Comparison of ENCODE assay signal across 9 cellular contexts in genomic region chr2:191041418-191042161, GRCh38. TPM values are rescaled to one million over a fixed set of nuclear protein-coding genes. Genes with fewer than 3 reads are reported as not detected.
DNase-seq lines count a peak whose midpoint lies in the region; ATAC-seq lines count a peak whose summit lies in the region.
"Had no signal": no experiment of that assay in that cellular context is flagged by ENCODE, and none has a peak within 500 bp of the region (broad histone marks: within the 10 kb centered on the region; RNA-seq: fewer than 3 reads in every experiment).

No MANE protein-coding gene starts in this region.

- ATAC-seq in left colon: peak; percentile 99
- no peak for ATAC-seq in HG03280 (IDR thresholded peaks at IDR 0.05; ENCODE audit: unreplicated experiment)

- no peak overlapping the region for H3K9ac ChIP-seq in adipocyte (ENCODE audit: low read length)

- intact Hi-C loops in left colon (cut with DNase I, micrococcal nuclease): no loop called here

- DNase-seq in AG20443 (ENCODE audit: low spot score) (peak; percentile 26), HK-2 (ENCODE audit: unreplicated experiment) (peak; percentile 78), adipocyte (ENCODE audit: low read depth) (peak; percentile 29), left colon (peak in 1 of 2 donors; percentile 38), COR-L47 (lab: John Stamatoyannopoulos, UW) (no peak)
- DNase-seq in stimulated activated naive CD4-positive, alpha-beta T cell treated with Interleukin-2 at 50 U/mL for 16 hours (lab: John Stamatoyannopoulos, UW): no peak
- DNase-seq in activated CD4-positive, CD25-positive, alpha-beta regulatory T cell (lab: John Stamatoyannopoulos, UW): no peak
- DNase-seq: effector memory CD4-positive, alpha-beta T cell had no signal

- H3K27me3 ChIP-seq in adipocyte (replicated peaks; ENCODE audit: control insufficient read depth, insufficient read depth, low read length): no peaks in the 10 kb centered on the region

- no peaks in the 10 kb centered on the region for H3K36me3 ChIP-seq in adipocyte (ENCODE audit: control insufficient read depth, insufficient read depth, low read length, severe bottlenecking)

- H3K4me3 ChIP-seq in adipocyte (ENCODE audit: low read length): peak overlapping the region; percentile 48

- H3K9me3 ChIP-seq in adipocyte (ENCODE audit: control insufficient read depth, low read length): peaks cover 9% of the 10 kb centered on the region

- H3K4me1 ChIP-seq in adipocyte (ENCODE audit: control insufficient read depth, insufficient read depth, low read length): peaks cover 39% of the 10 kb centered on the region

RNA-seq across cellular contexts. Expression of gene STAT1, which starts 27.6 kb away (rescaled TPM):
- total RNA-seq in left colon: 10 to 100 TPM; 54.1 to 91.7 TPM

Comparison
In these comparisons a context has a peak if more than half of its experiments do, and no peak if none do; other contexts are left out.
1. DNase-seq: peak in AG20443 (single experiment), HK-2 (single experiment) and adipocyte (single experiment); none in COR-L47 (single experiment), stimulated activated naive CD4-positive, alpha-beta T cell treated with Interleukin-2 at 50 U/mL for 16 hours (single experiment) and activated CD4-positive, CD25-positive, alpha-beta regulatory T cell (0 of 4).